In genomic region chr19:33459220-33459619, GRCh38 we compare ENCODE assay signal across 17 cellular contexts.
"Had no signal": no experiment of that assay in that cellular context is flagged by ENCODE, and none has a peak within 500 bp of the region (broad histone marks: within the 10 kb centered on the region; RNA-seq: fewer than 3 reads in every experiment).

No MANE protein-coding gene starts in this region.

- H3K4me1 ChIP-seq: ascending aorta, breast epithelium, foreskin keratinocyte, neural progenitor cell had no signal

- H3K27me3 Mint-ChIP-seq: activated B cell treated with CpG ODN at 0.5 μM for 24 hours; activated CD8-positive, alpha-beta T cell treated with anti-CD3 and anti-CD28 coated beads for 36 hours; dendritic cell treated with granulocyte-macrophage colony-stimulating factor and Interleukin-4, amounts not matched to agents 40 ng/mL and 50 ng/mL, for 4 days had no signal

- H3K27me3 ChIP-seq: ascending aorta, breast epithelium, foreskin keratinocyte, neural progenitor cell, ovary had no signal

- H3K9me3 Mint-ChIP-seq: activated B cell treated with CpG ODN at 0.5 μM for 24 hours; activated CD8-positive, alpha-beta T cell treated with anti-CD3 and anti-CD28 coated beads for 36 hours; activated T-helper 1 cell treated with anti-CD3 and anti-CD28 coated beads, Interleukin-12 subunit alpha, Interleukin-12 subunit beta, Interleukin-2, Interleukin-4 antibody, amounts not matched to agents 30 ng/mL and 10 ng/mL and 1 ng/mL, durations not matched to agents 14 hours and 24 hours and 36 hours; dendritic cell treated with granulocyte-macrophage colony-stimulating factor and Interleukin-4, amounts not matched to agents 40 ng/mL and 50 ng/mL, for 4 days; neural progenitor cell; stimulated activated effector memory CD8-positive, alpha-beta T cell treated with anti-CD3 and anti-CD28 coated beads, Interleukin-12 subunit alpha, Interleukin-12 subunit beta, amount 100 ng/mL, for 72 hours; T-helper 2 cell treated with Interferon-gamma antibody and Interleukin-4, amounts not matched to agents 5 μg/mL and 100 μg/mL, for 36 hours had no signal

- H3K4me3 ChIP-seq: ascending aorta, breast epithelium, lung, neural progenitor cell, ovary had no signal

- H3K9me3 ChIP-seq: ascending aorta, breast epithelium, ovary had no signal

- H3K27ac Mint-ChIP-seq: activated B cell treated with CpG ODN at 0.5 μM for 24 hours; activated CD8-positive, alpha-beta T cell treated with anti-CD3 and anti-CD28 coated beads for 36 hours; activated T-helper 1 cell treated with anti-CD3 and anti-CD28 coated beads, Interleukin-12 subunit alpha, Interleukin-12 subunit beta, Interleukin-2, Interleukin-4 antibody, amounts not matched to agents 30 ng/mL and 10 ng/mL and 1 ng/mL, durations not matched to agents 14 hours and 24 hours and 36 hours; dendritic cell treated with granulocyte-macrophage colony-stimulating factor and Interleukin-4, amounts not matched to agents 40 ng/mL and 50 ng/mL, for 4 days; neural progenitor cell; T-helper 2 cell treated with Interferon-gamma antibody and Interleukin-4, amounts not matched to agents 5 μg/mL and 100 μg/mL, for 36 hours had no signal

- H3K36me3 Mint-ChIP-seq: neural progenitor cell; stimulated activated effector memory CD8-positive, alpha-beta T cell treated with anti-CD3 and anti-CD28 coated beads, Interleukin-12 subunit alpha, Interleukin-12 subunit beta, amount 100 ng/mL, for 72 hours had no signal

- ATAC-seq: activated CD8-positive, alpha-beta T cell treated with anti-CD3 and anti-CD28 coated beads for 36 hours; foreskin keratinocyte; stimulated activated effector memory CD8-positive, alpha-beta T cell treated with anti-CD3 and anti-CD28 coated beads, Interleukin-12 subunit alpha, Interleukin-12 subunit beta, amount 100 ng/mL, for 72 hours had no signal

- H3K4me3 Mint-ChIP-seq: activated B cell treated with CpG ODN at 0.5 μM for 24 hours; activated CD8-positive, alpha-beta T cell treated with anti-CD3 and anti-CD28 coated beads for 36 hours; activated T-helper 1 cell treated with anti-CD3 and anti-CD28 coated beads, Interleukin-12 subunit alpha, Interleukin-12 subunit beta, Interleukin-2, Interleukin-4 antibody, amounts not matched to agents 30 ng/mL and 10 ng/mL and 1 ng/mL, durations not matched to agents 14 hours and 24 hours and 36 hours; dendritic cell treated with granulocyte-macrophage colony-stimulating factor and Interleukin-4, amounts not matched to agents 40 ng/mL and 50 ng/mL, for 4 days; neural progenitor cell; stimulated activated effector memory CD8-positive, alpha-beta T cell treated with anti-CD3 and anti-CD28 coated beads, Interleukin-12 subunit alpha, Interleukin-12 subunit beta, amount 100 ng/mL, for 72 hours; T-helper 2 cell treated with Interferon-gamma antibody and Interleukin-4, amounts not matched to agents 5 μg/mL and 100 μg/mL, for 36 hours had no signal

- DNase-seq: activated B cell treated with CpG ODN at 0.5 μM for 24 hours; activated CD4-positive, alpha-beta T cell treated with anti-CD3 and anti-CD28 coated beads for 48 hours; activated CD8-positive, alpha-beta T cell treated with anti-CD3 and anti-CD28 coated beads for 36 hours; activated naive CD4-positive, alpha-beta T cell treated with Interleukin-2 at 50 U/mL for 16 hours; cerebellar nuclear complex; effector memory CD4-positive, alpha-beta T cell; foreskin keratinocyte; midbrain had no signal

- H3K36me3 ChIP-seq: breast epithelium, neural progenitor cell, ovary had no signal

- H3K9ac ChIP-seq: neural progenitor cell had no signal

- H2AFZ ChIP-seq: neural progenitor cell had no signal

- H3K4me1 Mint-ChIP-seq: activated B cell treated with CpG ODN at 0.5 μM for 24 hours; neural progenitor cell; stimulated activated effector memory CD8-positive, alpha-beta T cell treated with anti-CD3 and anti-CD28 coated beads, Interleukin-12 subunit alpha, Interleukin-12 subunit beta, amount 100 ng/mL, for 72 hours had no signal

- H3K27ac ChIP-seq: ascending aorta, breast epithelium, foreskin keratinocyte, neural progenitor cell, ovary had no signal

- H3K4me2 ChIP-seq: neural progenitor cell had no signal
